In the genomic region with DNA sequence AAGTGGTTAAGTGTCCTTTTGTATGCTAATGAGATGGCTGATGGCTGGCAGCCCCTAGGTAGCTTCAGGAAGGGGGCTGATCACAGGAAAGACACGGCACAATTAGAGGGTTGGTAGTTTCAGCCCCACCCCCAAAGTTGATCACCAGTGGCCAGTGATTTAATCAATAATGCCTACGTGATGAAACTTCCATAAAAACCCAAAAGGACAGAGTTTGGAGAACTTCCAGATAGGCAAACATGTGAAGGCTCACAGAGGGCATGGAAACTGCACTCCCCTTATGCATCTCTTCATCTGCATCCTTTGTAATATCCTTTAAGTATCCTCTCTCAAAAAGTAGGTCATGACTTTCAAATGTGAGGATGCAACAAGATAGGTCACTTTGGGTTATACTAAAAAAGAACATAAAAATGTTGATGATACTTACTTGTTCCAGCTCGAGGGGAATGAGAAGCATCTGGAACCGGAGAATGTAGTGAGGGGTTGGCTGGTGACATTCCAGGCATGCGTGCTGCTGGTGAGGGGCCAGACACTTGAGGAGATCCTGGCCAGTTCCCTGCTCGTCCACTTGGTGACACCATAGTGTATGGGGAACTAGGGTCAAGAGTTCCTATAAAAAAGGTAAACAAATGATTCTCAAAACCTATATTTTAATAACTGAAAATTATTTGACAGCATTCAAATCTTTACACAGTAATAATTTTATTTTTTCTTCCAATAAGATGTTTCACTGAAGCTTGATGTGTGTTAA, we compare ENCODE assay signal across 13 cellular contexts. TPM values are rescaled to one million over a fixed set of nuclear protein-coding genes. Genes with fewer than 3 reads are reported as not detected.
DNase-seq lines count a peak whose midpoint lies in the region; TF ChIP-seq lines count a peak whose summit lies in the region.
"Had no signal": no experiment of that assay in that cellular context is flagged by ENCODE, and none has a peak within 500 bp of the region (broad histone marks: within the 10 kb centered on the region; RNA-seq: fewer than 3 reads in every experiment).

No MANE protein-coding gene starts in this region.

- peak; percentile 20; the same call in 1 of the 2 replicates for TF ChIP-seq CTCF in GM12874 (IDR thresholded peaks at IDR 0.05; ENCODE audit: insufficient read depth, low read depth, low read length)
- peak; percentile 48 for TF ChIP-seq CTCF in astrocyte of the cerebellum (IDR thresholded peaks at IDR 0.05; ENCODE audit: low read depth, low read length, missing control alignments)
- TF ChIP-seq CTCF in kidney epithelial cell (IDR thresholded peaks at IDR 0.05; ENCODE audit: insufficient read depth, low read length, poor library complexity, severe bottlenecking): peak; percentile 41
- TF ChIP-seq CTCF in MM.1S (IDR thresholded peaks at IDR 0.05; ENCODE audit: low read length): no peak

- no peak overlapping the region for H3K9ac ChIP-seq in MM.1S (ENCODE audit: low read length)

- H3K4me2 ChIP-seq in MM.1S (ENCODE audit: low read depth, low read length): no peak overlapping the region

- in situ Hi-C loops in astrocyte of the cerebellum (cut with HindIII; ENCODE audit: low sequenced_read_pairs): loop anchor here (25.0 kb wide), 1 partner anchor 448 kb away; no protein-coding TSS in a partner anchor

- H3K9me2 ChIP-seq in MM.1S (replicated peaks; ENCODE audit: insufficient read depth, low read length): no peaks in the 10 kb centered on the region

- H3K79me2 ChIP-seq in MM.1S (ENCODE audit: low read length): no peaks in the 10 kb centered on the region

- H2AFZ ChIP-seq in MM.1S (ENCODE audit: low read length): no peak overlapping the region

- peak; percentile 1 for DNase-seq in A172 (ENCODE audit: low spot score)
- DNase-seq in astrocyte of the cerebellum (ENCODE audit: low read depth): no peak
- no peak for DNase-seq in kidney epithelial cell (ENCODE audit: low read depth)
- no peak for DNase-seq in MM.1S
- no peak for DNase-seq in DMS79 (lab: John Stamatoyannopoulos, UW)
- no peak for DNase-seq in COLO668 (lab: John Stamatoyannopoulos, UW; ENCODE audit: unreplicated experiment)
- DNase-seq in NCI-H1417 (lab: John Stamatoyannopoulos, UW): no peak
- DNase-seq: activated B cell treated with CpG ODN at 0.5 μM for 24 hours, aorta, COR-L47, spleen had no signal

- H3K27me3 ChIP-seq in kidney epithelial cell (ENCODE audit: control insufficient read depth, insufficient read depth, low read length) (no peaks in the 10 kb centered on the region), MM.1S (replicated peaks; ENCODE audit: insufficient read depth, low read length) (no peaks in the 10 kb centered on the region)
- H3K27me3 ChIP-seq: spleen had no signal

- H3K4me3 ChIP-seq in astrocyte of the cerebellum (ENCODE audit: low read depth, low read length) (no peak overlapping the region), kidney epithelial cell (ENCODE audit: low read depth, low read length) (no peak overlapping the region), MM.1S (ENCODE audit: low read length) (no peak overlapping the region)
- H3K4me3 ChIP-seq: spleen had no signal

- no peaks in the 10 kb centered on the region for H3K9me3 ChIP-seq in MM.1S (replicated peaks; ENCODE audit: insufficient read depth, low read length)
- H3K9me3 ChIP-seq: spleen had no signal

- no peaks in the 10 kb centered on the region for H4K20me1 ChIP-seq in MM.1S (ENCODE audit: insufficient read depth, low read length)

- no peaks in the 10 kb centered on the region for H3F3A ChIP-seq in MM.1S (ENCODE audit: insufficient read depth, low read length)

- H3K36me3 ChIP-seq in kidney epithelial cell (ENCODE audit: control insufficient read depth, insufficient read depth, low read length) (peaks cover 2% of the 10 kb centered on the region), MM.1S (replicated peaks; ENCODE audit: insufficient read depth, low read length) (no peaks in the 10 kb centered on the region)

- H3K4me1 ChIP-seq in MM.1S (ENCODE audit: low read length): no peaks in the 10 kb centered on the region

- no peak overlapping the region for H3K27ac ChIP-seq in MM.1S (ENCODE audit: low read length)

RNA-seq across cellular contexts. Expression of gene CXorf38, which starts 16.7 kb away (rescaled TPM):
- 24.4 and 25.3 TPM in 2 replicates for total RNA-seq in A172 (2014; rRNA removed; shearing (Covaris generic))
- total RNA-seq in kidney epithelial cell: 21.4 and 23.2 TPM in 2 replicates

RNA-seq across cellular contexts. Expression of gene MPC1L, which starts 40.8 kb away (rescaled TPM):
- total RNA-seq in A172 (2014; rRNA removed; shearing (Covaris generic)): not detected in 2 replicates
- total RNA-seq in kidney epithelial cell: not detected in 2 replicates
- total RNA-seq: activated B cell treated with CpG ODN at 0.5 μM for 24 hours, aorta, spleen, subcutaneous adipose tissue had no signal
